In the genomic region with DNA sequence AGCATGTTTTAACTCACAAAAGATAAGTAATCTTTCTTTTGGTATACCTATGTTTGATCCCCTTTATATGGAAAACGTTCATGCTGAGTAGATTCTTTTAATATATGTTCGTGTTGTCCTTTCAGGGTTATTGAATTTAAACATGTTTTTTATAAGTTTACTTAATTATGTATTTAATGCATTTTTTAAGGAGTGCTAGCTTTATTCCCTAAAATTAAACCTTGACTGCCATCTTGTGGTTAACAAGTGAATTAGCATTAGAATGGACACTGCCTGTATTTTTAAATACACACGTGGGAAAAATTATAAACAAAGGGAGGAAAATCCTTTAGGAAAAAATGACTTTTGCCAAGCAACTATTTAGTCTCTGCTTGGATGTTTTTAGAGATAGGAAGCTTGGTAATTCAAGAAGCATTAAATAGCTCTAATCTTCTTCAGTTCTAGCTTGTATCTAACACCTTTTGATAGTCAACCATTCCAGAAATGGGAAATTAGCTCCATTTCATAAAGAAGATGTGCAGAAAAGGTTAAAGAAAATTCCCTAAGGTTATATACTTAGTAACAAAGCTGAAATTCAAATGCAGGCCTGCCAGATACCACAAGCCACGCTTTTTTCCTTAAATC, we compare ENCODE assay signal across 9 cellular contexts. TPM values are rescaled to one million over a fixed set of nuclear protein-coding genes. Genes with fewer than 3 reads are reported as not detected.
DNase-seq lines count a peak whose midpoint lies in the region; ATAC-seq and TF ChIP-seq lines count a peak whose summit lies in the region.
"Had no signal": no experiment of that assay in that cellular context is flagged by ENCODE, and none has a peak within 500 bp of the region (broad histone marks: within the 10 kb centered on the region; RNA-seq: fewer than 3 reads in every experiment).

No MANE protein-coding gene starts in this region.

- no peak overlapping the region for H3K27ac ChIP-seq in mesendoderm (ENCODE audit: low read depth, low read length)

- H3K27ac Mint-ChIP-seq in chondrocyte (ENCODE audit: unreplicated experiment) (no peak overlapping the region), T-cell (no peak overlapping the region)

- no peak overlapping the region for H3K18ac ChIP-seq in mesendoderm (ENCODE audit: low read length)

- ATAC-seq in GM18868 (IDR thresholded peaks at IDR 0.05; ENCODE audit: unreplicated experiment) (peak; percentile 63), T-cell (replicated peaks in 1 of 4) (no peak), HG03457 (IDR thresholded peaks at IDR 0.05; ENCODE audit: unreplicated experiment) (no peak), GM21423 (IDR thresholded peaks at IDR 0.05; ENCODE audit: unreplicated experiment) (no peak)

- H3K56ac ChIP-seq in mesendoderm (ENCODE audit: low read length): no peak overlapping the region

- no peak overlapping the region for H3K4me3 Mint-ChIP-seq in chondrocyte (ENCODE audit: unreplicated experiment)
- H3K4me3 Mint-ChIP-seq in T-cell: no peak overlapping the region

- H2BK120ac ChIP-seq in mesendoderm (ENCODE audit: low read depth, low read length): no peak overlapping the region

- no peaks in the 10 kb centered on the region for H3K79me2 ChIP-seq in mesendoderm (ENCODE audit: control insufficient read depth, insufficient read depth, low read length)

- in situ Hi-C loops in ACHN (cut with HindIII; ENCODE audit: low pct_ligation_motif_present, low pct_unique_long_range_greater_than_20kb, low sequenced_read_pairs): no loop called here

- no peaks in the 10 kb centered on the region for H3K9me3 Mint-ChIP-seq in chondrocyte (ENCODE audit: low read depth)
- H3K9me3 Mint-ChIP-seq in T-cell: no peaks in the 10 kb centered on the region
- H3K9me3 Mint-ChIP-seq: activated naive CD4-positive, alpha-beta T cell treated with anti-CD3 and anti-CD28 coated beads, Interleukin-2, amount 50 U/mL, for 24 hours had no signal

- H4K5ac ChIP-seq in mesendoderm (ENCODE audit: low read length): no peak overlapping the region

- WGBS in mesendoderm (ENCODE audit: extremely low coverage, insufficient coverage, low lambda C conversion rate): no CpG with 5 or more reads among the region's 4 CpGs

- no peaks in the 10 kb centered on the region for H3K79me1 ChIP-seq in mesendoderm (ENCODE audit: low read length)

- no peak overlapping the region for H3K23ac ChIP-seq in mesendoderm (ENCODE audit: low read length)

- no peak overlapping the region for H4K8ac ChIP-seq in mesendoderm (ENCODE audit: low read depth, low read length)

- no peak overlapping the region for H3K4me3 ChIP-seq in mesendoderm (ENCODE audit: low read length)

- no peaks in the 10 kb centered on the region for H3K36me3 Mint-ChIP-seq in chondrocyte (ENCODE audit: low read depth)
- no peaks in the 10 kb centered on the region for H3K36me3 Mint-ChIP-seq in T-cell
- H3K36me3 Mint-ChIP-seq: activated naive CD4-positive, alpha-beta T cell treated with anti-CD3 and anti-CD28 coated beads, Interleukin-2, amount 50 U/mL, for 24 hours had no signal

- no peak overlapping the region for H3K4me2 ChIP-seq in mesendoderm (ENCODE audit: low read length)

- no peak overlapping the region for H3K9ac ChIP-seq in mesendoderm (ENCODE audit: low read length)

- H3K27me3 ChIP-seq in mesendoderm (ENCODE audit: insufficient read depth, low read length, poor library complexity): no peaks in the 10 kb centered on the region

- no peaks in the 10 kb centered on the region for H3K36me3 ChIP-seq in mesendoderm (ENCODE audit: control insufficient read depth, insufficient read depth, low read length)

- no peak overlapping the region for H2BK5ac ChIP-seq in mesendoderm (ENCODE audit: low read length)

- H3K27me3 Mint-ChIP-seq in chondrocyte (ENCODE audit: low read depth) (peaks cover 2% of the 10 kb centered on the region), T-cell (peaks cover 7 to 19% of the 10 kb centered on the region in 2 donors)

- peaks cover 3% of the 10 kb centered on the region for H3K4me1 ChIP-seq in mesendoderm (ENCODE audit: control insufficient read depth, low read depth, low read length)

- H3K4ac ChIP-seq in mesendoderm (ENCODE audit: low read depth, low read length): no peak overlapping the region

- POLR2A ChIA-PET in T-cell (lab: Charles Lee): no interaction called here

- CTCF ChIA-PET in T-cell (lab: Charles Lee): interaction anchor here (0.5 to 2.3 kb wide), 16 partner anchors 26 to 1888 kb away, joined by 3 to 14 read pairs (median 4); no protein-coding TSS in a partner anchor

- peaks cover 47% of the 10 kb centered on the region for H3K4me1 Mint-ChIP-seq in chondrocyte (ENCODE audit: low read depth)
- peaks cover 26 to 29% (median 27%) of the 10 kb centered on the region in 3 donors for H3K4me1 Mint-ChIP-seq in T-cell

- TF ChIP-seq CTCF in chondrocyte (IDR thresholded peaks at IDR 0.05): peak; percentile 99

- DNase-seq in ACHN (peak; percentile 53), NCI-H69 (lab: John Stamatoyannopoulos, UW) (peak; percentile 56), chondrocyte (ENCODE audit: low spot score) (no peak), mesendoderm (peak; percentile 25), T-cell (no peak)

- H2BK15ac ChIP-seq in mesendoderm (replicated peaks; ENCODE audit: low read depth): no peak overlapping the region

- no peak overlapping the region for H2AK5ac ChIP-seq in mesendoderm (ENCODE audit: low read length)

RNA-seq across cellular contexts. Expression of a gene that starts 43.0 kb away (rescaled TPM):
- total RNA-seq in chondrocyte (0.27 TPM in 1 of 3 replicates, not detected in the others), T-cell (not detected)
- not detected for polyA plus RNA-seq in mesendoderm (2013, experiment 1 of 2)
- polyA plus RNA-seq in mesendoderm (2013, experiment 2 of 2): not detected

Comparison
In these comparisons a context has a peak if more than half of its experiments do, and no peak if none do; other contexts are left out.
1. DNase-seq: peak in ACHN (single experiment), NCI-H69 (single experiment) and mesendoderm (single experiment); none in chondrocyte (single experiment) and T-cell (0 of 34).